ENCODE assay signal across 20 cellular contexts in genomic region chr3:106343841-106344240, GRCh38.
"Had no signal": no experiment of that assay in that cellular context is flagged by ENCODE, and none has a peak within 500 bp of the region (broad histone marks: within the 10 kb centered on the region; RNA-seq: fewer than 3 reads in every experiment).

No MANE protein-coding gene starts in this region.

- H3K4me3 ChIP-seq: colonic mucosa, esophagus squamous epithelium, left ventricle myocardium inferior, lower lobe of right lung, prostate gland, skin epidermis had no signal

- H3K27me3 Mint-ChIP-seq: memory B cell, naive B cell had no signal

- H3K9me3 ChIP-seq: colonic mucosa, esophagus squamous epithelium, left ventricle myocardium inferior, lower lobe of right lung, prostate gland had no signal

- ATAC-seq: left cardiac atrium, lower lobe of right lung, sciatic nerve had no signal

- H3K36me3 Mint-ChIP-seq: immature natural killer cell, naive B cell, type B pancreatic cell had no signal

- H3K9me3 Mint-ChIP-seq: immature natural killer cell, memory B cell, naive B cell, nephron had no signal

- H3K27me3 ChIP-seq: colonic mucosa, esophagus squamous epithelium had no signal

- H3K36me3 ChIP-seq: colonic mucosa, esophagus squamous epithelium, left ventricle myocardium inferior, lower lobe of right lung, prostate gland had no signal

- H3K27ac Mint-ChIP-seq: immature natural killer cell, memory B cell, naive B cell, nephron, type B pancreatic cell had no signal

- DNase-seq: colonic mucosa; dermis blood vessel endothelial cell; esophagus squamous epithelium; foreskin fibroblast; immature natural killer cell; left cardiac atrium; left ventricle myocardium inferior; lower lobe of right lung; midbrain; naive B cell; occipital lobe; stimulated activated CD4-positive, alpha-beta T cell treated with anti-CD3 and anti-CD28 coated beads, Interleukin-2, amount 100 ng/mL, for 24 hours; stimulated activated naive CD4-positive, alpha-beta T cell had no signal

- H3K4me3 Mint-ChIP-seq: immature natural killer cell, memory B cell, naive B cell, nephron, type B pancreatic cell had no signal

- H3K27ac ChIP-seq: colonic mucosa, esophagus squamous epithelium, left ventricle myocardium inferior, lower lobe of right lung, parathyroid adenoma, prostate gland, skin epidermis had no signal

- H3K4me1 ChIP-seq: colonic mucosa, esophagus squamous epithelium, lower lobe of right lung, parathyroid adenoma, prostate gland had no signal
